In the genomic region with DNA sequence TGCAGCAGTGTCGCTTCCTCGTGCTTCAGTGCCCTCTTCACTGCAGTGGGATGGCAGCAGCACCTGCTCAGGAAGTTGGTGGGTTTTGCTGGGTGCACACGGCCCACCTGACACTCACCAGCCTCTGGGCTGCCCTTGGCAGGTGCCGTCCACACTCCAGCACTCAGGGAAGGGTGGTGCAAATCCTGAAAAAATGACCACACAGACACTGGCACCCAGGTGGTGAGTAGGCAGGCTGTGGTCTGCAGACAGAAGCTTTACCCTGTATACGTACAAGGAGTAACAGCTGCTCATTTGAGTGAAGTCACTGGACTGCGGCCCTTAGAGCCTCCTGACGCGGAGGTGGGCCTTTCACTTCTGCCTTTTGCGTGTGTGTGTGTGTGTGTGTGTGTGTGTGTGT, we compare ENCODE assay signal across 8 cellular contexts.
DNase-seq lines count a peak whose midpoint lies in the region; ATAC-seq and TF ChIP-seq lines count a peak whose summit lies in the region.
"Not testable (repeated sequence)": the region's sequence is repeated elsewhere in the genome, so short reads cannot be mapped to it uniquely, and the experiment has no call there.

No MANE protein-coding gene starts in this region.

- not testable (repeated sequence) for TF ChIP-seq POLR2A in transverse colon (IDR thresholded peaks at IDR 0.05)

- not testable (repeated sequence) for TF ChIP-seq EP300 in transverse colon (IDR thresholded peaks at IDR 0.05; ENCODE audit: low read depth)

- H3K4me1 ChIP-seq in transverse colon, result not testable (repeated sequence)

- H3K27ac ChIP-seq in transverse colon, result peak overlapping the region in 1 of 4 donors; percentile 34

- in situ Hi-C loops in transverse colon (cut with MboI; ENCODE audit: low pct_ligation_motif_present in 1 of 4, low pct_unique_long_range_greater_than_20kb in 1 of 4, low sequenced_read_pairs in 3 of 4), result not testable (repeated sequence)

- peak; percentile 52 for DNase-seq in NCI-H510A treated with DMSO at 0.1 percent for 48 hours (lab: John Stamatoyannopoulos, UW)
- peak; percentile 62 for DNase-seq in germinal center (ENCODE audit: low spot score)
- DNase-seq in transverse colon, result peak; percentile 48

- not testable (repeated sequence) for H3K27me3 ChIP-seq in transverse colon

- not testable (repeated sequence) for TF ChIP-seq CTCF in transverse colon (IDR thresholded peaks at IDR 0.05)

- intact Hi-C loops in transverse colon (cut with DNase I; ENCODE audit: low total_unique reads), result not testable (repeated sequence)

- peak; percentile 83 for ATAC-seq in GM18498 (IDR thresholded peaks at IDR 0.05; ENCODE audit: unreplicated experiment)
- ATAC-seq in GM19324 (IDR thresholded peaks at IDR 0.05; ENCODE audit: low FRiP score, unreplicated experiment), result peak; percentile 76
- peak; percentile 77 for ATAC-seq in GM21529 (IDR thresholded peaks at IDR 0.05; ENCODE audit: unreplicated experiment)
- peak; percentile 69 for ATAC-seq in HG02938 (IDR thresholded peaks at IDR 0.05; ENCODE audit: unreplicated experiment)
- peak; percentile 82 for ATAC-seq in HG03354 (IDR thresholded peaks at IDR 0.05; ENCODE audit: poor library complexity, severe bottlenecking, unreplicated experiment)

- not testable (repeated sequence) for H3K4me3 ChIP-seq in transverse colon

- H3K9me3 ChIP-seq in transverse colon, result not testable (repeated sequence)

- WGBS in transverse colon (ENCODE audit: low coverage in 1 of 2), 2 donors, result 60% methylated on average over 9 of the region's 9 CpGs; no CpG with 5 or more reads in 1 of the 2 donors

- not testable (repeated sequence) for H3K36me3 ChIP-seq in transverse colon
